In genomic region chr14:77014004-77014604, GRCh38 we compare ENCODE assay signal across 1 cellular context.
A peak's percentile ranks its signal among the peaks of the same experiment; 100 is the strongest.
TF ChIP-seq lines count a peak whose summit lies in the region.

No MANE protein-coding gene starts in this region.

TF ChIP-seq in WTC11, 78 proteins besides CTCF, POLR2A, EP300 and RAD21 (continued from another document):
- TF ChIP-seq ETV6 (CRISPR knock-in tag; IDR thresholded peaks at IDR 0.05): 0 out of 2 replicates have a peak, but pooled peaks have one; percentile 24
